Comparison of ENCODE assay signal across 17 cellular contexts in the genomic region with DNA sequence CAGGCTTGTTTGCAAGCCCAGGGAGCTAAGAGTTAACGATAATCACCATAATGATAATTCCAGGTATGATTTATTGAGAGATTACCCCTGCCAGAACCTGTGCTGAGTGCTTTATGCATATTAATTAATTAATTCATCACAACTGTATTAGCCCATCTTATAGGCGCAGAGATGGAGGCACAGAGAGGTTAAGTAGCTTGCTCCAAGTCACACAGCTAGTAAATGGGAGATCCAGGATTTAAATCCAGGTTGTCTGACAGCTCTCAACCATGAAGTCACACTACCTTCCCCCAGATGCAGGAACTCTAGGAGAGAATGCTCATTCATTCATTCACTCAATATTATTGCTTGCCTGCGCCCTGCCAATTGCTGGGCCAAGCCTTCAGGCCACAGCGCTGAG.
DNase-seq lines count a peak whose midpoint lies in the region; ATAC-seq and TF ChIP-seq lines count a peak whose summit lies in the region.
"Had no signal": no experiment of that assay in that cellular context is flagged by ENCODE, and none has a peak within 500 bp of the region (broad histone marks: within the 10 kb centered on the region; RNA-seq: fewer than 3 reads in every experiment).

No MANE protein-coding gene starts in this region.

- no peak for ATAC-seq in IMR-90 (ENCODE audit: low read depth)
- no peak for ATAC-seq in HG02610 (IDR thresholded peaks at IDR 0.05; ENCODE audit: unreplicated experiment)
- ATAC-seq: GM23338, HCT116 had no signal

- CTCF ChIA-PET in IMR-90 (lab: Yijun Ruan, JAX) = interaction anchor here (1.3 to 1.4 kb wide), 2 partner anchors 70 kb away, joined by 5 to 10 read pairs; no protein-coding TSS in a partner anchor

- H3K14ac ChIP-seq in IMR-90 (replicated peaks; ENCODE audit: low read depth, low read length) = no peak overlapping the region

- H2AK5ac ChIP-seq in IMR-90 (ENCODE audit: low read depth, low read length) = peak overlapping the region; percentile 7; the same call in 1 of the 2 replicates

- no peak overlapping the region for H3K4me2 ChIP-seq in IMR-90 (ENCODE audit: low read depth, low read length)
- H3K4me2 ChIP-seq: GM23338 had no signal

- H3K27ac Mint-ChIP-seq in chondrocyte (ENCODE audit: unreplicated experiment) (peak overlapping the region; percentile 94), osteocyte (ENCODE audit: unreplicated experiment) (peak overlapping the region; percentile 94)
- H3K27ac Mint-ChIP-seq: GM23338, HFFc6 had no signal

- H3K36me3 ChIP-seq in IMR-90 (ENCODE audit: control insufficient read depth, insufficient read depth, low read length) = no peaks in the 10 kb centered on the region

- no peak overlapping the region for H4K5ac ChIP-seq in IMR-90 (ENCODE audit: low read depth, low read length)

- no peak overlapping the region for H3K27ac ChIP-seq in IMR-90 (ENCODE audit: insufficient read depth, low read length)

- intact Hi-C loops in IMR-90 (cut with micrococcal nuclease) = no loop called here

- H3K18ac ChIP-seq in IMR-90 (ENCODE audit: low read depth, low read length) = no peak overlapping the region

- no TSS peak for BruUV-seq in IMR-90 (replicated peaks; lab: Mats Ljungman, UMichigan)

- no peaks in the 10 kb centered on the region for H4K20me1 ChIP-seq in IMR-90 (ENCODE audit: insufficient read depth, low read length)

- peaks cover 5% of the 10 kb centered on the region for H3K4me1 ChIP-seq in IMR-90 (ENCODE audit: control insufficient read depth, insufficient read depth, low read length)

- H3K27me3 ChIP-seq in IMR-90 (ENCODE audit: control insufficient read depth, insufficient read depth, low read length) = peaks cover 14% of the 10 kb centered on the region

- POLR2A ChIA-PET in IMR-90 (lab: Charles Lee; ENCODE audit: unreplicated experiment) = no interaction called here

- in situ Hi-C loops in IMR-90 (cut with MboI; ENCODE audit: low sequenced_read_pairs) = no loop called here

- H3K27me3 Mint-ChIP-seq in chondrocyte (ENCODE audit: low read depth) (no peaks in the 10 kb centered on the region), osteocyte (ENCODE audit: unreplicated experiment) (no peaks in the 10 kb centered on the region)

- no peak overlapping the region for H3K56ac ChIP-seq in IMR-90 (ENCODE audit: extremely low read depth, insufficient read depth, low read length)

- no peaks in the 10 kb centered on the region for H3K9me3 ChIP-seq in IMR-90 (ENCODE audit: control insufficient read depth, insufficient read depth, low read length)

- H3K9me3 Mint-ChIP-seq in chondrocyte (ENCODE audit: low read depth) (peaks cover 6% of the 10 kb centered on the region), osteocyte (ENCODE audit: unreplicated experiment) (no peaks in the 10 kb centered on the region)
- H3K9me3 Mint-ChIP-seq: CD4-positive, alpha-beta memory T cell; GM23338; H9; HFFc6 had no signal

- H3K4me3 ChIP-seq in IMR-90 (ENCODE audit: insufficient read depth, low read depth, low read length) = no peak overlapping the region
- H3K4me3 ChIP-seq: GM23338 had no signal

- no peak overlapping the region for H4K91ac ChIP-seq in IMR-90 (ENCODE audit: insufficient read depth, low read depth, low read length)

- peaks cover 31% of the 10 kb centered on the region for H3K4me1 Mint-ChIP-seq in chondrocyte (ENCODE audit: low read depth)
- H3K4me1 Mint-ChIP-seq in osteocyte (ENCODE audit: unreplicated experiment) = peaks cover 44% of the 10 kb centered on the region
- H3K4me1 Mint-ChIP-seq: CD4-positive, alpha-beta memory T cell had no signal

- H3K36me3 Mint-ChIP-seq in chondrocyte (ENCODE audit: low read depth) = no peaks in the 10 kb centered on the region
- no peaks in the 10 kb centered on the region for H3K36me3 Mint-ChIP-seq in osteocyte (ENCODE audit: unreplicated experiment)
- H3K36me3 Mint-ChIP-seq: CD4-positive, alpha-beta memory T cell had no signal

- H3K4ac ChIP-seq in IMR-90 (ENCODE audit: low read depth, low read length) = peak overlapping the region; percentile 2; the same call in 1 of the 2 replicates

- H2BK5ac ChIP-seq in IMR-90 (ENCODE audit: low read depth, low read length, poor library complexity, severe bottlenecking) = no peak overlapping the region

- H3K4me3 Mint-ChIP-seq in chondrocyte (ENCODE audit: unreplicated experiment) = no peak overlapping the region
- H3K4me3 Mint-ChIP-seq in osteocyte (ENCODE audit: unreplicated experiment) = no peak overlapping the region
- H3K4me3 Mint-ChIP-seq: CD4-positive, alpha-beta memory T cell; GM23338; H9; HFFc6 had no signal

- H2AK9ac ChIP-seq in IMR-90 (replicated peaks; ENCODE audit: low read depth, low read length, poor library complexity) = no peak overlapping the region

- H2BK20ac ChIP-seq in IMR-90 (ENCODE audit: low read depth, low read length) = no peak overlapping the region

- no peak overlapping the region for H2BK120ac ChIP-seq in IMR-90 (ENCODE audit: low read depth, low read length)

- H4K8ac ChIP-seq in IMR-90 (ENCODE audit: low read depth in 2 of 2, low read length in 2 of 2) = no peak overlapping the region

- no peak for TF ChIP-seq RAD21 in IMR-90 (IDR thresholded peaks at IDR 0.05; ENCODE audit: low read length)

- H2AFZ ChIP-seq in IMR-90 (replicated peaks; ENCODE audit: low read length, poor library complexity) = no peak overlapping the region
- H2AFZ ChIP-seq: GM23338 had no signal

- TF ChIP-seq CTCF in IMR-90 (conservative IDR thresholded peaks at IDR 0.05; ENCODE audit: low read depth, low read length) (no peak), chondrocyte (IDR thresholded peaks at IDR 0.05) (no peak), osteocyte (IDR thresholded peaks at IDR 0.05) (no peak)

- WGBS in IMR-90 (ENCODE audit: extremely low coverage in 2 of 2, insufficient read length in 1 of 2), 2 experiments = no CpG with 5 or more reads among the region's 4 CpGs

- no peak overlapping the region for H2BK15ac ChIP-seq in IMR-90 (ENCODE audit: low read depth, low read length)

- DNase-seq in IMR-90 (no peak), chondrocyte (ENCODE audit: low spot score) (no peak), osteocyte (ENCODE audit: extremely low spot score, unreplicated experiment) (no peak), cortex of kidney (lab: John Stamatoyannopoulos, UW) (no peak), SHP77 (lab: John Stamatoyannopoulos, UW) (no peak)
- DNase-seq: C1 segment of cervical spinal cord; Calu3; CD4-positive, alpha-beta memory T cell; COR-L47; DMS53; DMS79 treated with DMSO at 0.1 percent for 48 hours; GF-D8; H9; HFFc6 had no signal

- peaks cover 9% of the 10 kb centered on the region; the same call in 1 of the 2 replicates for H3K9me1 ChIP-seq in IMR-90 (ENCODE audit: insufficient read depth, low read length)

- no peaks in the 10 kb centered on the region for H3K79me1 ChIP-seq in IMR-90 (ENCODE audit: low read depth in 1 of 2, low read length in 2 of 2)

- no peak overlapping the region for H3K23ac ChIP-seq in IMR-90 (ENCODE audit: low read depth, low read length)

- no peak overlapping the region for H3K9ac ChIP-seq in IMR-90 (ENCODE audit: low read depth, low read length)

- no peak for TF ChIP-seq POLR2A in IMR-90 (IDR thresholded peaks at IDR 0.05; ENCODE audit: low read depth, low read length)

- dilution Hi-C loops in IMR-90 (cut with HindIII; ENCODE audit: low sequenced_read_pairs, unreplicated experiment) = no loop called here

TF ChIP-seq in IMR-90, 13 proteins besides CTCF, POLR2A, EP300 and RAD21:
- TF ChIP-seq CHD1 (IDR thresholded peaks at IDR 0.05; ENCODE audit: low read depth, low read length) = no peak
- no peak for TF ChIP-seq NFE2L2 (IDR thresholded peaks at IDR 0.05; ENCODE audit: low read depth, low read length)
- TF ChIP-seq, protein P1, sequence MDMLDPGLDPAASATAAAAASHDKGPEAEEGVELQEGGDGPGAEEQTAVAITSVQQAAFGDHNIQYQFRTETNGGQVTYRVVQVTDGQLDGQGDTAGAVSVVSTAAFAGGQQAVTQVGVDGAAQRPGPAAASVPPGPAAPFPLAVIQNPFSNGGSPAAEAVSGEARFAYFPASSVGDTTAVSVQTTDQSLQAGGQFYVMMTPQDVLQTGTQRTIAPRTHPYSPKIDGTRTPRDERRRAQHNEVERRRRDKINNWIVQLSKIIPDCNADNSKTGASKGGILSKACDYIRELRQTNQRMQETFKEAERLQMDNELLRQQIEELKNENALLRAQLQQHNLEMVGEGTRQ (IDR thresholded peaks at IDR 0.05; ENCODE audit: low read depth, low read length) = no peak
- no peak for TF ChIP-seq BHLHE40 (IDR thresholded peaks at IDR 0.05; ENCODE audit: low read depth, low read length)
- TF ChIP-seq MAZ (IDR thresholded peaks at IDR 0.05; ENCODE audit: borderline replicate concordance, low read depth, low read length) = no peak
- TF ChIP-seq RCOR1 (IDR thresholded peaks at IDR 0.05; ENCODE audit: insufficient replicate concordance, low read length) = no peak
- no peak for TF ChIP-seq SMC3 (IDR thresholded peaks at IDR 0.05; ENCODE audit: low read depth, low read length)
- no peak for TF ChIP-seq ELK1 (IDR thresholded peaks at IDR 0.05; ENCODE audit: borderline replicate concordance, low read depth, low read length)
- no peak for TF ChIP-seq RFX5 (IDR thresholded peaks at IDR 0.05; ENCODE audit: low read depth, low read length)
- TF ChIP-seq CEBPB (IDR thresholded peaks at IDR 0.05; ENCODE audit: low read depth, low read length) = no peak
- TF ChIP-seq MAFK (IDR thresholded peaks at IDR 0.05; ENCODE audit: low read depth, low read length) = no peak
- TF ChIP-seq FOS (IDR thresholded peaks at IDR 0.05; ENCODE audit: low read depth, low read length) = no peak
- TF ChIP-seq MXI1 (IDR thresholded peaks at IDR 0.05; ENCODE audit: borderline replicate concordance, low read depth, low read length) = no peak
